Comparison of ENCODE assay signal across 1 cellular context in the genomic region with DNA sequence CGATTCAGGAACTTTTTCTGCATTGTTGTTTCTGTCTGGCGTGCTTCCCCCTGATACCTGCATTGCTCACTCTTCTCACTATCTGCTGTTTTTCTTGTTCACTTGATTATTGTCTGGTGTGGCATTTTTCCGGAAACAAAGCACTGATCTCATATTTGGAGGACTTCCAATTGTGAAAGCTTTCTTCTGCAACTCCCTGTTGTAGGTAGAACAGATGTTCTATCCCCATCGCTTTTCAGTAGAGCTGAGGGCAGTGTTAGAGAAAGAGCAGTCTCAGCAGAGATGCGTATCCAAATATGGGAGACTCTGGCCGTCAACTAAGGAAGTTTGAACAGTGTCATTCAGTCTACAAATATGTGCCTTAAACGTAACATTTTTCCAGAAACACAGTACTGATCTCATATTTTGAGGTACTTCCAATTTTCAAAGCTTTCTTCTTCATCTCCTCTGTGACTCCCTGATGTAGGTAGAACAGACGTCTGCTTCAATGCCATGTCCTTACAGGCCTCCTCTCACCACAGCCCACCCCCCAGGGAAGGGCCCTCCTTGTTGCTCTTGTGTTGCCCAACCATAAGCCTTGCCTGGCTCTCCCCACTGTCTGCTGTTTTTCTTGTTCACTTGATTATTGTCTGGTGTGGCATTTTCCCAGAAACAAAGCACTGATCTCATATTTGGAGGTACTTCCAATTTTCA.
TF ChIP-seq lines count a peak whose summit lies in the region.

No MANE protein-coding gene starts in this region.

TF ChIP-seq in K562, 482 proteins besides CTCF, POLR2A, EP300 and RAD21 (continued from another document):
- TF ChIP-seq, protein P1, sequence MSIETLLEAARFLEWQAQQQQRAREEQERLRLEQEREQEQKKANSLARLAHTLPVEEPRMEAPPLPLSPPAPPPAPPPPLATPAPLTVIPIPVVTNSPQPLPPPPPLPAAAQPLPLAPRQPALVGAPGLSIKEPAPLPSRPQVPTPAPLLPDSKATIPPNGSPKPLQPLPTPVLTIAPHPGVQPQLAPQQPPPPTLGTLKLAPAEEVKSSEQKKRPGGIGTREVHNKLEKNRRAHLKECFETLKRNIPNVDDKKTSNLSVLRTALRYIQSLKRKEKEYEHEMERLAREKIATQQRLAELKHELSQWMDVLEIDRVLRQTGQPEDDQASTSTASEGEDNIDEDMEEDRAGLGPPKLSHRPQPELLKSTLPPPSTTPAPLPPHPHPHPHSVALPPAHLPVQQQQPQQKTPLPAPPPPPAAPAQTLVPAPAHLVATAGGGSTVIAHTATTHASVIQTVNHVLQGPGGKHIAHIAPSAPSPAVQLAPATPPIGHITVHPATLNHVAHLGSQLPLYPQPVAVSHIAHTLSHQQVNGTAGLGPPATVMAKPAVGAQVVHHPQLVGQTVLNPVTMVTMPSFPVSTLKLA (conservative IDR thresholded peaks at IDR 0.05), result no peak
- no peak for TF ChIP-seq SETDB1 (IDR thresholded peaks at IDR 0.05; ENCODE audit: low read length)
TF ChIP-seq in K562: peak in this region for 0.
